In the genomic region with DNA sequence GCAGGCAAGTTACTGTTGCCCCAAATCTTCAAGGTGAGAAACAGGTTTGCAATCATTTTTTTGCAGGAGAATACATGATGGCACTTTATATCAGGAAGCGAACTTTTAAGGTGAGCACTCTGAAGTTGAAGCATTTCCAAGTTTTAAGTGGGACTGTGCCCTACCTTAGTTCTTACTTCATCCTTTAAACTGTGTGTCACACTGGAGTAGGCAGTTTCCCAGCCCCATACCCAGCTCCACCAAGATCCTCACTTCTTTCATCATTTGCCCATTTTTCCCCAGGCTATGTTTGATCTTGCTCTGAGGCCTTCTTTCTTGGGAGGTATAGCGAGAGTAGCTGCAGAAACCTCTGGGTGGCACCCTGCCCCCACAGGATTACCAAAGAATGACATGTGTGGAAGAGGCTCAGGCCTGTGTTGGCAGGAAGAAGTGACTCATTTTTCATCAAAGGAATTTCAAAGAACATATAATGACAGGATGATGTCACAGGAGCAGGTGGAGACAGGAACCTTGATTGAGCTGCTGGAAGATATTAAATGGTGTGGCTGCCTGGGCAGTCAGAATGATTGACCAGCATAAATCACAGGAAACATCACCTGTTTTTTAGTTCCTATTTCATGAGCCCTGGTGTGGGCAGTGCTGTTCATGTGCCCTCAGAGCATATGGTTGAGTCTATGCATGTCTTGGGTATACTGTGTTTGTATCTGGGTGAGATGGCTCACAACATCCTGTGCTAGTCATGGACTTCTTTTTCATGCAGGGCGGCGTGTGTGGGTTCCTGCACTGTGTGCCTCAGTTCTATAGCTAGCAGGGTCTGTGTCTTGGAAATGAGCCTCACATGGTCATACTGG, we compare ENCODE assay signal across 8 cellular contexts. TPM values are rescaled to one million over a fixed set of nuclear protein-coding genes. Genes with fewer than 3 reads are reported as not detected.
DNase-seq lines count a peak whose midpoint lies in the region; FAIRE-seq and TF ChIP-seq lines count a peak whose summit lies in the region.

No MANE protein-coding gene starts in this region.

- TF ChIP-seq CTCF in A673 (conservative IDR thresholded peaks at IDR 0.05; ENCODE audit: low read depth, low read length) (peak; percentile 64), ascending aorta (IDR thresholded peaks at IDR 0.05) (peak in 2 of 3 experiments; percentile 26 to 43), kidney (IDR thresholded peaks at IDR 0.05; ENCODE audit: borderline replicate concordance, extremely low read depth, insufficient read depth) (peak; percentile 42)

- FAIRE-seq in GM19239 (lab: Jason Lieb, UNC) (peak; percentile 83), kidney (lab: Jason Lieb, UNC) (no peak)

- H3K36me3 ChIP-seq in A673 (ENCODE audit: insufficient read depth, low read length, poor library complexity, severe bottlenecking) (no peaks in the 10 kb centered on the region), ascending aorta (no peaks in the 10 kb centered on the region), kidney (ENCODE audit: control insufficient read depth in 1 of 2, insufficient read depth in 2 of 2, low read length in 2 of 2) (no peaks in the 10 kb centered on the region)

- DNase-seq in A673 (ENCODE audit: low spot score), result peak; percentile 94
- no peak for DNase-seq in GM19239 (ENCODE audit: insufficient read length, low spot score)
- DNase-seq in MV-4-11 (lab: John Stamatoyannopoulos, UW), result peak; percentile 80
- peak; percentile 81 for DNase-seq in T-helper 22 cell (ENCODE audit: low read depth)
- DNase-seq in ascending aorta (ENCODE audit: low spot score in 2 of 2), result peak in 1 of 2 donors; percentile 78
- peak; percentile 81 for DNase-seq in kidney
- DNase-seq in stimulated activated CD4-positive, alpha-beta T cell treated with anti-CD3 and anti-CD28 coated beads, Interleukin-4, amount 100 ng/mL, for 4 hours, result peak; percentile 64 to 89
- DNase-seq in 8988T, result no peak

- BruUV-seq in A673 (replicated peaks; lab: Mats Ljungman, UMichigan), result no TSS peak

- POLR2A ChIA-PET in A673 (lab: Charles Lee; ENCODE audit: low non-redundant PET), result no interaction called here

- intact Hi-C loops in A673 (cut with micrococcal nuclease; ENCODE audit: unreplicated experiment) (no loop called here), ascending aorta (cut with DNase I) (no loop called here), kidney (cut with DNase I) (no loop called here)

- peak overlapping the region; percentile 48 for H3K27ac ChIP-seq in A673 (ENCODE audit: low read depth, low read length, poor library complexity, severe bottlenecking)
- peak overlapping the region; percentile 4 to 40 for H3K27ac ChIP-seq in ascending aorta
- peak overlapping the region; percentile 68 to 76 for H3K27ac ChIP-seq in kidney (ENCODE audit: low read depth in 2 of 2, low read length in 2 of 2)

- no peaks in the 10 kb centered on the region for H3K9me3 ChIP-seq in A673 (ENCODE audit: low read depth, low read length, poor library complexity, severe bottlenecking)
- H3K9me3 ChIP-seq in ascending aorta, result no peaks in the 10 kb centered on the region
- H3K9me3 ChIP-seq in kidney (ENCODE audit: control insufficient read depth in 1 of 2, low read length in 2 of 2), result no peaks in the 10 kb centered on the region

- peak overlapping the region in 1 of 2 donors; percentile 6 for H3K9ac ChIP-seq in kidney (ENCODE audit: low read length in 2 of 2)

- H3K4me3 ChIP-seq in A673 (ENCODE audit: low read depth, low read length, poor library complexity, severe bottlenecking) (no peak overlapping the region), ascending aorta (no peak overlapping the region), kidney (ENCODE audit: low read length in 2 of 2) (no peak overlapping the region)

- H3K4me1 ChIP-seq in A673 (ENCODE audit: insufficient read depth, low read length, poor library complexity, severe bottlenecking) (peaks cover 36% of the 10 kb centered on the region), ascending aorta (peaks cover 0 to 11% of the 10 kb centered on the region in 2 donors), kidney (ENCODE audit: control insufficient read depth in 1 of 2, insufficient read depth in 1 of 2, low read depth in 1 of 2, low read length in 2 of 2) (peaks cover 21 to 22% of the 10 kb centered on the region in 2 donors)

- CTCF ChIA-PET in A673 (lab: Charles Lee), result interaction anchor here (1.2 kb wide), 1 partner anchor 227 kb away, joined by 3 read pairs; no protein-coding TSS in a partner anchor

- H3K27me3 ChIP-seq in A673 (replicated peaks; ENCODE audit: insufficient read depth, low read depth, low read length, poor library complexity), result no peaks in the 10 kb centered on the region
- no peaks in the 10 kb centered on the region for H3K27me3 ChIP-seq in ascending aorta

RNA-seq across cellular contexts. Expression of gene MACF1, which starts 20.8 kb away (rescaled TPM):
- 261 and 265 TPM in 2 replicates for total RNA-seq in A673 (2021)
- 279 TPM for total RNA-seq in ascending aorta
- 387 TPM for total RNA-seq in kidney
- polyA plus RNA-seq in kidney (ENCODE audit: insufficient read depth, low read depth, low replicate concordance), result 65.7 TPM

Comparison
In these comparisons a context has a peak if more than half of its experiments do, and no peak if none do; other contexts are left out.
1. DNase-seq: peak in A673 (single experiment), MV-4-11 (single experiment), T-helper 22 cell (single experiment), kidney (single experiment) and stimulated activated CD4-positive, alpha-beta T cell treated with anti-CD3 and anti-CD28 coated beads, Interleukin-4, amount 100 ng/mL, for 4 hours (2 of 2); none in GM19239 (single experiment) and 8988T (single experiment).
2. H3K27ac ChIP-seq: peak in every context shown above with its lines; median percentile 72 in kidney; 48 in A673; 22 in ascending aorta.
3. Peak in every context shown above with its lines, with median percentiles within 50 percentile points of each other: CTCF ChIP-seq.